In the genomic region with DNA sequence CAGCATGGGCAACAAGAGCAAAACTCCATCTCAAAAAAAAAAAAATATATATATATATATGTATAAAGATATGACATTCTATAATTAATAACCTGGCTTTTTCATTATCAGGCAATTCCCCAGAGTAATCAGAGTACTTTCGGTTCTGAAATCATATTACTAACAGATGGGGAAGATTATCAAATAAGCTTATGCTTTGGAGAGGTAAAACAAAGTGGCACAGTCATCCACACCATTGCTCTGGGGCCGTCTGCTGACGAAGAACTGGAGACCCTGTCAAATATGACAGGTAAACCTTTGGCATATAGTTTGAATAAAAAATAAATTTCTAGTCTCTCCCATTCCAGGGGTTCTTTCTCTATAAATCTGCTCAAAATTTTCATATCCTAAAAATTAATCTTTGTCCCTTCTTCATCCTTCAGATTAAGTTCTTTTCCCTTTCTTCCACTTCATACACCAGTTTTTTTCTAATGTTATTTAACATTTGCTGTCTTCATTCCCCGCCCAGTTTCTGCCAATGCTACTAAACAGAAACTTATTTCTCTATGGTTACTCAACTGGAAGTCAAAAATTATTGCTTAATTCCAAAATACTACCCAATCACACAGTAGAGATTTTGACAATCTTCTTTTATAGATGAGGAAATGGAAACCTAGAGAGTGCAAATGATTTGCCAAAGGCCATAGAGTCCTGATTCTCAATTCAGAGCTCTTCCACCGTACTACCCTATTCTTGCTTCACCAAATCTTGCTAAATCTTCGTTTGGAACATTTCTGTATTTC, we compare ENCODE assay signal across 1 cellular context.
TF ChIP-seq lines count a peak whose summit lies in the region.

No MANE protein-coding gene starts in this region.

TF ChIP-seq in HCT116, 20 proteins besides CTCF, POLR2A, EP300 and RAD21 (continued from another document):
- TF ChIP-seq, protein P1, sequence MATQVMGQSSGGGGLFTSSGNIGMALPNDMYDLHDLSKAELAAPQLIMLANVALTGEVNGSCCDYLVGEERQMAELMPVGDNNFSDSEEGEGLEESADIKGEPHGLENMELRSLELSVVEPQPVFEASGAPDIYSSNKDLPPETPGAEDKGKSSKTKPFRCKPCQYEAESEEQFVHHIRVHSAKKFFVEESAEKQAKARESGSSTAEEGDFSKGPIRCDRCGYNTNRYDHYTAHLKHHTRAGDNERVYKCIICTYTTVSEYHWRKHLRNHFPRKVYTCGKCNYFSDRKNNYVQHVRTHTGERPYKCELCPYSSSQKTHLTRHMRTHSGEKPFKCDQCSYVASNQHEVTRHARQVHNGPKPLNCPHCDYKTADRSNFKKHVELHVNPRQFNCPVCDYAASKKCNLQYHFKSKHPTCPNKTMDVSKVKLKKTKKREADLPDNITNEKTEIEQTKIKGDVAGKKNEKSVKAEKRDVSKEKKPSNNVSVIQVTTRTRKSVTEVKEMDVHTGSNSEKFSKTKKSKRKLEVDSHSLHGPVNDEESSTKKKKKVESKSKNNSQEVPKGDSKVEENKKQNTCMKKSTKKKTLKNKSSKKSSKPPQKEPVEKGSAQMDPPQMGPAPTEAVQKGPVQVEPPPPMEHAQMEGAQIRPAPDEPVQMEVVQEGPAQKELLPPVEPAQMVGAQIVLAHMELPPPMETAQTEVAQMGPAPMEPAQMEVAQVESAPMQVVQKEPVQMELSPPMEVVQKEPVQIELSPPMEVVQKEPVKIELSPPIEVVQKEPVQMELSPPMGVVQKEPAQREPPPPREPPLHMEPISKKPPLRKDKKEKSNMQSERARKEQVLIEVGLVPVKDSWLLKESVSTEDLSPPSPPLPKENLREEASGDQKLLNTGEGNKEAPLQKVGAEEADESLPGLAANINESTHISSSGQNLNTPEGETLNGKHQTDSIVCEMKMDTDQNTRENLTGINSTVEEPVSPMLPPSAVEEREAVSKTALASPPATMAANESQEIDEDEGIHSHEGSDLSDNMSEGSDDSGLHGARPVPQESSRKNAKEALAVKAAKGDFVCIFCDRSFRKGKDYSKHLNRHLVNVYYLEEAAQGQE (IDR thresholded peaks at IDR 0.05; ENCODE audit: low read depth), result no peak
- TF ChIP-seq ELF1 (IDR thresholded peaks at IDR 0.05; ENCODE audit: borderline replicate concordance, low read depth) (no peak), MAX (IDR thresholded peaks at IDR 0.05) (no peak)
- TF ChIP-seq, protein P2, sequence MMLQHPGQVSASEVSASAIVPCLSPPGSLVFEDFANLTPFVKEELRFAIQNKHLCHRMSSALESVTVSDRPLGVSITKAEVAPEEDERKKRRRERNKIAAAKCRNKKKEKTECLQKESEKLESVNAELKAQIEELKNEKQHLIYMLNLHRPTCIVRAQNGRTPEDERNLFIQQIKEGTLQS (IDR thresholded peaks at IDR 0.05), result no peak
